Comparison of ENCODE assay signal across 21 cellular contexts in the genomic region with DNA sequence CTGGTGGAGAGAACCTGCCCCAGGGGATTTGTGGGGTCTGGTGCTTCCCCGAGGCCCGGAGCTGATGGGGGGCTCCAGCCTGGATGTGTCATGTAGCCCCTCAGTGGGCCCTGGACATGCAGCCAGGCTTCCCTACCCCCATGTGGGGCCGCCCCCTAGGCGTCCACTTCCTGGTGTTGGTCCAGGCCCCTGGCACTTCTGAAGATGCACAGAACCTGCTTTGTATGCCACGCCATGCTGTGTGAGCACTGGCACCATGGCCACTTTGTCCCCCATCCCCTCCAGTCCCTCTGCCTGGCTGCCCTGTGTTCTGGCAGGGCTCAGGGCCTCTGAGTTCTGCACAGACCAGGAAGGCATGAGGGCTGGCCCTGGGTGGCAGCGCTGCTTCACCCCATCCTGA.
"Had no signal": no experiment of that assay in that cellular context is flagged by ENCODE, and none has a peak within 500 bp of the region (broad histone marks: within the 10 kb centered on the region; RNA-seq: fewer than 3 reads in every experiment).

No MANE protein-coding gene starts in this region.

- ATAC-seq: naive thymus-derived CD4-positive, alpha-beta T cell; natural killer cell treated with Interleukin-12 subunit alpha and Interleukin-12 subunit beta and Interleukin-15 and Interleukin-18, amount 100 ng/mL, for 72 hours; right cardiac atrium; sciatic nerve; stimulated activated effector memory CD8-positive, alpha-beta T cell treated with anti-CD3 and anti-CD28 coated beads, Interleukin-12 subunit alpha, Interleukin-12 subunit beta, amount 100 ng/mL, for 72 hours had no signal

- H3K27me3 ChIP-seq: pancreas, spleen, testis, thyroid gland, transverse colon, upper lobe of left lung, vagina had no signal

- H3K9me3 ChIP-seq: left ventricle myocardium inferior, pancreas, prostate gland, spleen, testis, thyroid gland, transverse colon, upper lobe of left lung, vagina had no signal

- H3K4me1 ChIP-seq: left ventricle myocardium inferior, pancreas, prostate gland, spleen, thyroid gland, transverse colon, upper lobe of left lung, vagina had no signal

- DNase-seq: islet precursor cell; left ventricle myocardium inferior; mesendoderm; naive thymus-derived CD4-positive, alpha-beta T cell; retina; right cardiac atrium; small intestine; spleen; stimulated activated CD4-positive, alpha-beta T cell treated with anti-CD3 and anti-CD28 coated beads, Interleukin-4, amount 100 ng/mL, for 24 hours; stimulated activated naive CD4-positive, alpha-beta T cell; testis; thyroid gland; transverse colon had no signal

- H3K4me3 ChIP-seq: left ventricle myocardium inferior, lung, pancreas, prostate gland, spleen, testis, thyroid gland, transverse colon, upper lobe of left lung, vagina had no signal

- H3K27ac ChIP-seq: left ventricle myocardium inferior, pancreas, prostate gland, spleen, thyroid gland, upper lobe of left lung, vagina had no signal
